ENCODE assay signal across 8 cellular contexts in the genomic region with DNA sequence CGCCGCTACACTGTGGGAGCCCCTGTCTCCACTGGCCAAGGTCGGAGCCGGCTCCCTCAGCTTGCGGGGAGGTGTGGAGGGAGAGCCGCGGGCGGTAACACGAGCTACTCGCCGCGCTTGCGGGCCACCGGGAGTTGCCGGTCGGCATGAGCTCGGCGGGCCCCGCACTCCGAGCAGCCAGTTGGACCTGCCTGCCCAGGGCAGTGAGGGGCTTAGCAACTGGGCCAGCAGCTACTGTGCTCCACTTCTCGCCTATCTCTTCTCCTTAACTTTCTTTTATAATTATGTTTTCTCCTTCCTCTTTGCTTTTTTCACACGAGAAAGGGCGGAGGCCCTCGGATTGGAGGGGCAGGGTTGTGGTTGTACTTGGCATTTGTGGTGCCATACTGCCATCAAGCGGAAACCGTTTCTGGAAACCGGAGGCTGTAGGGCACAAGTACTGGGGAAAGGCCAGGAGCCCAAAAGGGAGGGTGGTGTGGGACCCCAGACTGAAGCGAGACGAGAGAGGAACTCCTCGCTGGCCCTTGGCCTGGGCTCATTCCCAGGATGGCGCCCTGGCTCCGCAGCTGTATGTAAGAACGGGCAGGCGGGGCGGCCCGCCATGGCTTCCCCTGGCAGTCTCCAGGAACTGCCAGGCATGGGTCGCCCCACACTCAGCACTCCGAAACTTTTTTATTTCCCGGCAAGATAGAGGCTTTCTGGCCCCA. TPM values are rescaled to one million over a fixed set of nuclear protein-coding genes. Genes with fewer than 3 reads are reported as not detected.
A peak's percentile ranks its signal among the peaks of the same experiment; 100 is the strongest.
DNase-seq lines count a peak whose midpoint lies in the region; ATAC-seq and TF ChIP-seq lines count a peak whose summit lies in the region.
"Not testable (repeated sequence)": the region's sequence is repeated elsewhere in the genome, so short reads cannot be mapped to it uniquely, and the experiment has no call there.

No MANE protein-coding gene starts in this region.

- H3K27me3 Mint-ChIP-seq in chondrocyte (ENCODE audit: low read depth); natural killer cell treated with Interleukin-12 subunit alpha and Interleukin-12 subunit beta and Interleukin-15 and Interleukin-18, amount 100 ng/mL, for 72 hours: not testable (repeated sequence)
- peaks cover 1 to 20% (median 16%) of the 10 kb centered on the region in 3 donors for H3K27me3 Mint-ChIP-seq in immature natural killer cell (ENCODE audit: low read depth in 3 of 3)

- DNase-seq in GM06990 (ENCODE audit: extremely low read depth, insufficient read length): peak; percentile 72
- peak; percentile 26 for DNase-seq in T-helper 22 cell (ENCODE audit: low read depth)
- DNase-seq in chondrocyte (ENCODE audit: low spot score): peak; percentile 89
- peak; percentile 67 to 75 (median 73) for DNase-seq in immature natural killer cell
- DNase-seq in natural killer cell treated with Interleukin-12 subunit alpha and Interleukin-12 subunit beta and Interleukin-15 and Interleukin-18, amount 100 ng/mL, for 72 hours (ENCODE audit: low spot score): peak; percentile 61
- DNase-seq in stomach: peak; percentile 26

- peak overlapping the region in 3 of 5 donors; percentile 18 to 79 (median 74) for H3K27ac ChIP-seq in stomach

- not testable (repeated sequence) for TF ChIP-seq EP300 in stomach (IDR thresholded peaks at IDR 0.05)

- not testable (repeated sequence) for H3K9me3 Mint-ChIP-seq in chondrocyte (ENCODE audit: low read depth); immature natural killer cell; natural killer cell treated with Interleukin-12 subunit alpha and Interleukin-12 subunit beta and Interleukin-15 and Interleukin-18, amount 100 ng/mL, for 72 hours

- intact Hi-C loops in stomach (cut with DNase I; ENCODE audit: low total_unique reads): loop anchor here (10.0 kb wide), 1 partner anchor 217 kb away; no protein-coding TSS in a partner anchor

- peak overlapping the region; percentile 68 for H3K4me3 ChIP-seq in GM06990 (replicated peaks; ENCODE audit: low read depth, low read length)
- peak overlapping the region in 2 of 4 donors; percentile 49 to 63 for H3K4me3 ChIP-seq in stomach

- peaks cover 14% of the 10 kb centered on the region for H3K4me1 Mint-ChIP-seq in chondrocyte (ENCODE audit: low read depth)
- H3K4me1 Mint-ChIP-seq in immature natural killer cell: peaks cover 41 to 45% of the 10 kb centered on the region in 2 donors
- H3K4me1 Mint-ChIP-seq in natural killer cell treated with Interleukin-12 subunit alpha and Interleukin-12 subunit beta and Interleukin-15 and Interleukin-18, amount 100 ng/mL, for 72 hours (ENCODE audit: low read depth in 2 of 2): peaks cover 23 to 28% of the 10 kb centered on the region in 2 donors

- H3K9me3 ChIP-seq in stomach: not testable (repeated sequence)

- H3K27ac Mint-ChIP-seq in chondrocyte (ENCODE audit: unreplicated experiment): not testable (repeated sequence)
- H3K27ac Mint-ChIP-seq in immature natural killer cell: peak overlapping the region in 3 of 6 donors; percentile 62 to 89 (median 83)
- H3K27ac Mint-ChIP-seq in natural killer cell treated with Interleukin-12 subunit alpha and Interleukin-12 subunit beta and Interleukin-15 and Interleukin-18, amount 100 ng/mL, for 72 hours: peak overlapping the region in 1 of 2 donors; percentile 86

- H3K4me1 ChIP-seq in stomach: peaks cover 0 to 40% (median 19%) of the 10 kb centered on the region in 4 donors

- 46 to 96% (median 77%) methylated on average over 12 to 24 of the region's 39 CpGs for WGBS in stomach, 5 donors

- H3K36me3 ChIP-seq in GM06990 (ENCODE audit: control insufficient read depth, insufficient read depth, low read length); stomach: not testable (repeated sequence)

- not testable (repeated sequence) for TF ChIP-seq CTCF in GM06990 (IDR thresholded peaks at IDR 0.05; ENCODE audit: insufficient read depth, low read length, poor library complexity, severe bottlenecking); chondrocyte (IDR thresholded peaks at IDR 0.05)
- TF ChIP-seq CTCF in stomach (IDR thresholded peaks at IDR 0.05): peak in 1 of 7 experiments; percentile 16

- TF ChIP-seq POLR2A in stomach (IDR thresholded peaks at IDR 0.05): not testable (repeated sequence)

- peak; percentile 30 for ATAC-seq in GM19438 (IDR thresholded peaks at IDR 0.05; ENCODE audit: low read depth, unreplicated experiment)
- peak; percentile 21 for ATAC-seq in HG03097 (IDR thresholded peaks at IDR 0.05; ENCODE audit: low FRiP score, unreplicated experiment)
- peak in 1 of 2 donors; percentile 81 for ATAC-seq in natural killer cell treated with Interleukin-12 subunit alpha and Interleukin-12 subunit beta and Interleukin-15 and Interleukin-18, amount 100 ng/mL, for 72 hours

- not testable (repeated sequence) for H3K27me3 ChIP-seq in GM06990 (replicated peaks; ENCODE audit: control insufficient read depth, insufficient read depth, low read length); stomach

- not testable (repeated sequence) for H3K36me3 Mint-ChIP-seq in chondrocyte (ENCODE audit: low read depth); immature natural killer cell; natural killer cell treated with Interleukin-12 subunit alpha and Interleukin-12 subunit beta and Interleukin-15 and Interleukin-18, amount 100 ng/mL, for 72 hours

- H3K4me3 Mint-ChIP-seq in chondrocyte (ENCODE audit: unreplicated experiment); natural killer cell treated with Interleukin-12 subunit alpha and Interleukin-12 subunit beta and Interleukin-15 and Interleukin-18, amount 100 ng/mL, for 72 hours: not testable (repeated sequence)
- H3K4me3 Mint-ChIP-seq in immature natural killer cell: peak overlapping the region in 4 of 5 donors; percentile 83 to 92 (median 88)

RNA-seq across cellular contexts. Expression of gene NBDY, which starts 38.5 kb away (rescaled TPM):
- 49.9 to 63.1 TPM (median 51.1 TPM) in 3 replicates for total RNA-seq in chondrocyte
- polyA plus RNA-seq in immature natural killer cell: 10 to 100 TPM; 45.8 to 49.8 (median 47.4) TPM
- 10 to 100 TPM; 12.7 to 35.3 TPM for total RNA-seq in natural killer cell treated with Interleukin-12 subunit alpha and Interleukin-12 subunit beta and Interleukin-15 and Interleukin-18, amount 100 ng/mL, for 72 hours
- 10 to 100 TPM in 2 of 5 donors, 1 to 10 TPM in 2, not detected in 1; 5.7 to 46.6 (median 13.2) TPM for total RNA-seq in stomach
- 10 to 100 TPM; 16.5 to 33.3 (median 30.8) TPM for polyA plus RNA-seq in stomach

Comparison
In these comparisons a context has a peak if more than half of its experiments do, and no peak if none do; other contexts are left out.
1. DNase-seq: peak in every context shown above with its lines; median percentile 89 in chondrocyte; 73 in immature natural killer cell; 72 in GM06990; 61 in natural killer cell treated with Interleukin-12 subunit alpha and Interleukin-12 subunit beta and Interleukin-15 and Interleukin-18, amount 100 ng/mL, for 72 hours; 26 in T-helper 22 cell; 26 in stomach.